In genomic region chr18:55587341-55588000, GRCh38 we compare ENCODE assay signal across 7 cellular contexts. TPM values are rescaled to one million over a fixed set of nuclear protein-coding genes. Genes with fewer than 3 reads are reported as not detected.
DNase-seq lines count a peak whose midpoint lies in the region; ATAC-seq and TF ChIP-seq lines count a peak whose summit lies in the region.

No MANE protein-coding gene starts in this region.

- TF ChIP-seq POLR2A in heart left ventricle (IDR thresholded peaks at IDR 0.05), result no peak

- no peaks in the 10 kb centered on the region for H3K27me3 ChIP-seq in heart left ventricle
- no peaks in the 10 kb centered on the region for H3K27me3 ChIP-seq in trophoblast cell (ENCODE audit: insufficient read depth, low read length)

- H2BK120ac ChIP-seq in trophoblast cell (ENCODE audit: insufficient read depth, low read length, poor library complexity), result no peak overlapping the region

- H3K27ac Mint-ChIP-seq in activated naive CD8-positive, alpha-beta T cell treated with anti-CD3 and anti-CD28 coated beads for 36 hours, result peak overlapping the region; percentile 71

- H2BK5ac ChIP-seq in trophoblast cell (ENCODE audit: low read depth, low read length, poor library complexity), result peak overlapping the region; percentile 35

- WGBS in heart left ventricle, 4 donors, result 0 to 1% (median 0%) methylated on average over 30 to 44 of the region's 44 CpGs
- WGBS in trophoblast cell (ENCODE audit: extremely low coverage, insufficient coverage, insufficient read length), result no CpG with 5 or more reads among the region's 44 CpGs

- peak overlapping the region; percentile 80 to 92 (median 87) for H3K27ac ChIP-seq in heart left ventricle
- peak overlapping the region; percentile 72 for H3K27ac ChIP-seq in trophoblast cell (ENCODE audit: low read depth, low read length)

- H3K79me2 ChIP-seq in trophoblast cell (ENCODE audit: control insufficient read depth, insufficient read depth, low read length, poor library complexity), result peaks cover 7% of the 10 kb centered on the region

- H3K9me3 ChIP-seq in heart left ventricle, result no peaks in the 10 kb centered on the region
- no peaks in the 10 kb centered on the region for H3K9me3 ChIP-seq in trophoblast cell (ENCODE audit: insufficient read depth, low read depth, low read length)

- no peak overlapping the region for H2AK5ac ChIP-seq in trophoblast cell (ENCODE audit: low read length)

- H3K4me1 ChIP-seq in heart left ventricle (peaks cover 0 to 42% (median 20%) of the 10 kb centered on the region in 12 donors), trophoblast cell (ENCODE audit: control insufficient read depth in 1 of 2, insufficient read depth in 2 of 2, low read length in 2 of 2) (peaks cover 4 to 6% of the 10 kb centered on the region in 2 experiments)

- peak overlapping the region; percentile 83 for H3K4me3 Mint-ChIP-seq in activated naive CD8-positive, alpha-beta T cell treated with anti-CD3 and anti-CD28 coated beads for 36 hours

- H4K8ac ChIP-seq in trophoblast cell (ENCODE audit: low read depth, low read length), result peak overlapping the region; percentile 12

- H4K91ac ChIP-seq in trophoblast cell (ENCODE audit: low read depth, low read length), result peak overlapping the region; percentile 62

- TF ChIP-seq CTCF in GM12865 (IDR thresholded peaks at IDR 0.05; ENCODE audit: insufficient read depth, low read depth, low read length, missing control alignments), result no peak
- no peak for TF ChIP-seq CTCF in heart left ventricle (IDR thresholded peaks at IDR 0.05)

- peak; percentile 38 for DNase-seq in GM12865 (ENCODE audit: low read depth)
- peak; percentile 42 for DNase-seq in NCI-H1694 (lab: John Stamatoyannopoulos, UW)
- DNase-seq in activated naive CD8-positive, alpha-beta T cell treated with anti-CD3 and anti-CD28 coated beads for 36 hours, result no peak
- DNase-seq in heart left ventricle, result peak in 4 of 5 donors; percentile 28 to 41 (median 35)
- DNase-seq in trophoblast cell, result no peak
- DNase-seq in GM19240 (ENCODE audit: insufficient read length, low spot score), result no peak

- H3K4ac ChIP-seq in trophoblast cell (ENCODE audit: low read depth, low read length), result peak overlapping the region; percentile 33

- no peak overlapping the region for H4K12ac ChIP-seq in trophoblast cell (ENCODE audit: low read depth, low read length)

- H3K36me3 ChIP-seq in heart left ventricle (peaks cover 0 to 8% (median 0%) of the 10 kb centered on the region in 9 donors), trophoblast cell (ENCODE audit: control insufficient read depth in 1 of 2, insufficient read depth in 2 of 2, low read length in 2 of 2) (no peaks in the 10 kb centered on the region)

- peak overlapping the region; percentile 60 for H3K4me2 ChIP-seq in trophoblast cell (ENCODE audit: low read length)

- no peak overlapping the region for H2AFZ ChIP-seq in trophoblast cell (ENCODE audit: insufficient read depth, low read length, poor library complexity)

- no peak overlapping the region for H3K18ac ChIP-seq in trophoblast cell (ENCODE audit: low read length)

- no peak overlapping the region for H2BK12ac ChIP-seq in trophoblast cell (ENCODE audit: low read length)

- ATAC-seq in heart left ventricle (no peak), HG03442 (IDR thresholded peaks at IDR 0.05; ENCODE audit: unreplicated experiment) (no peak)

- peaks cover 12% of the 10 kb centered on the region for H3K79me1 ChIP-seq in trophoblast cell (ENCODE audit: low read length)

- H3K27me3 Mint-ChIP-seq in activated naive CD8-positive, alpha-beta T cell treated with anti-CD3 and anti-CD28 coated beads for 36 hours, result peaks cover 59% of the 10 kb centered on the region

- peak overlapping the region; percentile 84 for H3K9ac ChIP-seq in trophoblast cell (ENCODE audit: low read length)

- no peak overlapping the region for H3K23ac ChIP-seq in trophoblast cell (ENCODE audit: low read length)

- intact Hi-C loops in heart left ventricle (cut with DNase I), result loop anchor here (2.0 to 10.0 kb wide), 22 partner anchors 63 to 990 kb away; no protein-coding TSS in a partner anchor

- no peaks in the 10 kb centered on the region for H3K36me3 Mint-ChIP-seq in activated naive CD8-positive, alpha-beta T cell treated with anti-CD3 and anti-CD28 coated beads for 36 hours

- H3K4me3 ChIP-seq in GM12865 (ENCODE audit: low read depth, low read length), result peak overlapping the region; percentile 66
- H3K4me3 ChIP-seq in heart left ventricle, result peak overlapping the region; percentile 63 to 82 (median 74)
- peak overlapping the region; percentile 78 for H3K4me3 ChIP-seq in trophoblast cell (ENCODE audit: low read depth, low read length)

- peaks cover 13% of the 10 kb centered on the region for H3K4me1 Mint-ChIP-seq in activated naive CD8-positive, alpha-beta T cell treated with anti-CD3 and anti-CD28 coated beads for 36 hours

- H3K9me3 Mint-ChIP-seq in activated naive CD8-positive, alpha-beta T cell treated with anti-CD3 and anti-CD28 coated beads for 36 hours, result no peaks in the 10 kb centered on the region

- H3K14ac ChIP-seq in trophoblast cell (ENCODE audit: low read length), result peak overlapping the region; percentile 28

RNA-seq across cellular contexts. Expression of gene TCF4, which starts 0.5 kb away (rescaled TPM):
- 1 to 10 TPM; 1.3 to 1.4 TPM for total RNA-seq in activated naive CD8-positive, alpha-beta T cell treated with anti-CD3 and anti-CD28 coated beads for 36 hours
- total RNA-seq in heart left ventricle, result 100 to 1,000 TPM in 2 of 9 donors, 10 to 100 TPM in 7; 45.3 to 119 (median 80.8) TPM
- polyA plus RNA-seq in heart left ventricle, result 10 to 100 TPM; 12.8 to 25.6 TPM
- polyA plus RNA-seq in trophoblast cell (2013), result 71.8 and 73.1 TPM in 2 replicates

Comparison
In these comparisons a context has a peak if more than half of its experiments do, and no peak if none do; other contexts are left out.
1. DNase-seq: peak in GM12865 (single experiment), NCI-H1694 (single experiment) and heart left ventricle (4 of 5); none in activated naive CD8-positive, alpha-beta T cell treated with anti-CD3 and anti-CD28 coated beads for 36 hours (single experiment), trophoblast cell (0 of 2) and GM19240 (single experiment).
2. RNA of gene TCF4, which starts 0.5 kb away (total RNA-seq): 45.3 to 119 TPM in heart left ventricle; 1.3 to 1.4 TPM in activated naive CD8-positive, alpha-beta T cell treated with anti-CD3 and anti-CD28 coated beads for 36 hours; every median in the first group is over 10 times any median in the second.
3. Peak in every context shown above with its lines, with median percentiles within 50 percentile points of each other: H3K4me3 ChIP-seq.